In the genomic region with DNA sequence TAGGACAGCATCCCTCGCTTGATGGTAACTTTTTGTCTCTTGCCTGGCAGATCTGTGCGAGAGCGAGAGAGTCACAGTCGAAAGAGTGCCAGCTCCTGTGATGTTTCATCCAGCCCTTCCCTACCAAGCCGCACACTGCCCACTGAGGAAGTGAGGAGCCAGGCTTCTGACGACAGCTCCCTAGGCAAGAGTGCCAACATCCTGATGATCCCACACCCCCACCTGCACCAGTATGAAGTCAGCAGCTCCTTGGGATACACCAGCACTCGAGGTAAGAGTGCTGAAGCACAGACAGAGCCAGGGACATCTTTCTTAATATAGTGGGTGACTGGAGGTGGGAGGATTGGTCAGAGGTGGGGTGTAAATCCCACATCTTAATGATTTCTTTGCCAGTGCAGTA, we compare ENCODE assay signal across 23 cellular contexts.
"Had no signal": no experiment of that assay in that cellular context is flagged by ENCODE, and none has a peak within 500 bp of the region (broad histone marks: within the 10 kb centered on the region; RNA-seq: fewer than 3 reads in every experiment).

No MANE protein-coding gene starts in this region.

- H3K4me1 ChIP-seq: esophagus muscularis mucosa, foreskin keratinocyte, heart right ventricle, left ventricle myocardium inferior, neural progenitor cell, upper lobe of left lung had no signal

- H3K27me3 ChIP-seq: esophagus muscularis mucosa, foreskin keratinocyte, heart right ventricle, neural progenitor cell, upper lobe of left lung had no signal

- DNase-seq: activated CD4-positive, alpha-beta T cell treated with anti-CD3 and anti-CD28 coated beads for 36 hours; activated CD4-positive, CD25-positive, alpha-beta regulatory T cell; activated CD8-positive, alpha-beta memory T cell treated with anti-CD3 and anti-CD28 coated beads, Interleukin-2, amount 10 ng/mL, durations not matched to agents 7 days and 5 days; activated CD8-positive, alpha-beta T cell treated with anti-CD3 and anti-CD28 coated beads, Interleukin-2, amount 10 ng/mL, durations not matched to agents 7 days and 5 days; activated naive CD8-positive, alpha-beta T cell treated with anti-CD3 and anti-CD28 coated beads, Interleukin-2, amount 50 U/mL, for 24 hours; activated T-cell treated with anti-CD3 and anti-CD28 coated beads, Interleukin-2, amount 50 U/mL, for 48 hours; caudate nucleus; cortex of kidney; endodermal cell; foreskin keratinocyte; heart right ventricle; kidney glomerular epithelial cell; left ventricle myocardium inferior; naive thymus-derived CD4-positive, alpha-beta T cell; stimulated activated CD4-positive, alpha-beta T cell treated with anti-CD3 and anti-CD28 coated beads, Interleukin-4, amount 100 ng/mL, for 24 hours; T-helper 17 cell; upper lobe of left lung had no signal

- ATAC-seq: activated CD4-positive, alpha-beta T cell treated with anti-CD3 and anti-CD28 coated beads for 36 hours; activated CD8-positive, alpha-beta memory T cell treated with anti-CD3 and anti-CD28 coated beads, Interleukin-2, amount 10 ng/mL, durations not matched to agents 7 days and 5 days; activated CD8-positive, alpha-beta T cell treated with anti-CD3 and anti-CD28 coated beads, Interleukin-2, amount 10 ng/mL, durations not matched to agents 7 days and 5 days; activated naive CD8-positive, alpha-beta T cell treated with anti-CD3 and anti-CD28 coated beads, Interleukin-2, amount 50 U/mL, for 24 hours; foreskin keratinocyte; heart right ventricle; naive thymus-derived CD4-positive, alpha-beta T cell; sciatic nerve; stimulated activated effector memory CD8-positive, alpha-beta T cell treated with anti-CD3 and anti-CD28 coated beads, Interleukin-12 subunit alpha, Interleukin-12 subunit beta, amount 100 ng/mL, for 72 hours; T-helper 17 cell had no signal

- H3K9me3 ChIP-seq: esophagus muscularis mucosa, heart right ventricle, left ventricle myocardium inferior, thoracic aorta, upper lobe of left lung had no signal

- H3K36me3 ChIP-seq: neural progenitor cell had no signal

- H2AFZ ChIP-seq: neural progenitor cell had no signal

- H3K4me2 ChIP-seq: neural progenitor cell had no signal

- H3K27ac ChIP-seq: esophagus muscularis mucosa, foreskin keratinocyte, heart right ventricle, left ventricle myocardium inferior, neural progenitor cell, skin epidermis, thoracic aorta, upper lobe of left lung had no signal

- H3K9ac ChIP-seq: neural progenitor cell had no signal

- H3K4me3 ChIP-seq: esophagus muscularis mucosa, heart right ventricle, left ventricle myocardium inferior, neural progenitor cell, skin epidermis, thoracic aorta, upper lobe of left lung had no signal
